25 cellular contexts compared by ENCODE assay signal in genomic region chr3:117600666-117601065, GRCh38.
DNase-seq lines count a peak whose midpoint lies in the region; ATAC-seq and TF ChIP-seq lines count a peak whose summit lies in the region.
"Had no signal": no experiment of that assay in that cellular context is flagged by ENCODE, and none has a peak within 500 bp of the region (broad histone marks: within the 10 kb centered on the region; RNA-seq: fewer than 3 reads in every experiment).

No MANE protein-coding gene starts in this region.

- H3K36me3 ChIP-seq in OCI-LY3 (replicated peaks; ENCODE audit: low read depth, low read length) (no peaks in the 10 kb centered on the region), WERI-Rb-1 (no peaks in the 10 kb centered on the region), spleen (no peaks in the 10 kb centered on the region)
- H3K36me3 ChIP-seq: MG63 had no signal

- peaks cover 6% of the 10 kb centered on the region for H3K9me3 Mint-ChIP-seq in glutamatergic neuron (ENCODE audit: unreplicated experiment)

- TF ChIP-seq POLR2A in spleen (IDR thresholded peaks at IDR 0.05), result no peak

- peaks cover 2% of the 10 kb centered on the region for H3K27me3 Mint-ChIP-seq in glutamatergic neuron (ENCODE audit: unreplicated experiment)
- H3K27me3 Mint-ChIP-seq: IgD-negative memory B cell had no signal

- H3K9ac ChIP-seq in OCI-LY3 (ENCODE audit: low read length), result no peak overlapping the region

- H3K9me3 ChIP-seq in OCI-LY3 (ENCODE audit: insufficient read depth, low read length) (no peaks in the 10 kb centered on the region), WERI-Rb-1 (ENCODE audit: severe bottlenecking) (no peaks in the 10 kb centered on the region), spleen (no peaks in the 10 kb centered on the region)
- H3K9me3 ChIP-seq: MG63 had no signal

- peak overlapping the region; percentile 66 for H3K27ac Mint-ChIP-seq in glutamatergic neuron (ENCODE audit: unreplicated experiment)
- H3K27ac Mint-ChIP-seq: IgD-negative memory B cell had no signal

- intact Hi-C loops in spleen (cut with DNase I; ENCODE audit: low total_unique reads), result no loop called here

- H3K4me3 Mint-ChIP-seq in glutamatergic neuron (ENCODE audit: unreplicated experiment), result peak overlapping the region; percentile 15
- H3K4me3 Mint-ChIP-seq: IgD-negative memory B cell had no signal

- WGBS in spleen, 5 donors, result 87 to 96% (median 93%) methylated on average over 4 of the region's 4 CpGs

- H3K4me3 ChIP-seq in OCI-LY3 (ENCODE audit: low read length) (0 out of 2 replicates have a peak overlapping the region, but pooled peaks have one; percentile 10), WERI-Rb-1 (ENCODE audit: low read depth, low read length) (no peak overlapping the region), spleen (no peak overlapping the region)
- H3K4me3 ChIP-seq: MG63, SK-N-MC had no signal

- H3K79me2 ChIP-seq in OCI-LY3 (ENCODE audit: low read length), result no peaks in the 10 kb centered on the region

- H3K27ac ChIP-seq in OCI-LY3 (ENCODE audit: low read length), result peak overlapping the region; percentile 70
- H3K27ac ChIP-seq in WERI-Rb-1, result no peak overlapping the region
- no peak overlapping the region for H3K27ac ChIP-seq in spleen
- H3K27ac ChIP-seq: 22Rv1, C4-2B, SK-N-MC had no signal

- H3K4me1 Mint-ChIP-seq in glutamatergic neuron (ENCODE audit: low read depth, unreplicated experiment), result peaks cover 62% of the 10 kb centered on the region
- H3K4me1 Mint-ChIP-seq: IgD-negative memory B cell had no signal

- no peak for ATAC-seq in GM21717 (IDR thresholded peaks at IDR 0.05; ENCODE audit: unreplicated experiment)

- peak; percentile 3 for DNase-seq in DMS53 (lab: John Stamatoyannopoulos, UW)
- DNase-seq in DMS53 treated with DMSO at 0.1 percent for 48 hours (lab: John Stamatoyannopoulos, UW; ENCODE audit: unreplicated experiment), result no peak
- no peak for DNase-seq in glutamatergic neuron
- no peak for DNase-seq in WERI-Rb-1
- DNase-seq in ecto neural progenitor cell (ENCODE audit: low spot score), result no peak
- DNase-seq in spleen, result no peak
- DNase-seq: AML-193; DMS79 treated with DMSO at 0.1 percent for 48 hours; GDM1; H7; Kasumi-1; MG63; NCI-H1092 treated with DMSO at 0.1 percent for 48 hours; NCI-H146; NCI-H2029 treated with DMSO at 0.1 percent for 48 hours; NCI-H2171; NCI-H69; NK-92 treated with Interleukin-12 subunit alpha and Interleukin-12 subunit beta, amount 100 ng/mL, for 24 hours; SHP77 had no signal

- no peaks in the 10 kb centered on the region for H4K20me1 ChIP-seq in OCI-LY3 (ENCODE audit: insufficient read depth, low read length)

- TF ChIP-seq CTCF in OCI-LY3 (IDR thresholded peaks at IDR 0.05; ENCODE audit: low read depth, low read length), result no peak
- no peak for TF ChIP-seq CTCF in glutamatergic neuron (IDR thresholded peaks at IDR 0.05; ENCODE audit: partially characterized antibody, unreplicated experiment)
- no peak for TF ChIP-seq CTCF in WERI-Rb-1 (IDR thresholded peaks at IDR 0.05; ENCODE audit: low read depth, low read length)
- TF ChIP-seq CTCF in spleen (IDR thresholded peaks at IDR 0.05 in 8 of 11, conservative IDR thresholded peaks at IDR 0.05 in 3 of 11), result no peak

- H3K27me3 ChIP-seq in OCI-LY3 (ENCODE audit: low read depth, low read length), result no peaks in the 10 kb centered on the region
- H3K27me3 ChIP-seq in WERI-Rb-1 (ENCODE audit: insufficient read depth, low read depth, severe bottlenecking), result peaks cover 38% of the 10 kb centered on the region
- H3K27me3 ChIP-seq in spleen (replicated peaks in 1 of 7), result no peaks in the 10 kb centered on the region
- H3K27me3 ChIP-seq: MG63 had no signal

- H2AFZ ChIP-seq in OCI-LY3 (ENCODE audit: low read depth, low read length), result no peak overlapping the region

- H3K4me1 ChIP-seq in OCI-LY3 (ENCODE audit: low read length) (peaks cover 58% of the 10 kb centered on the region), spleen (peaks cover 0 to 12% (median 5%) of the 10 kb centered on the region in 6 donors)

- no peaks in the 10 kb centered on the region for H3K36me3 Mint-ChIP-seq in glutamatergic neuron (ENCODE audit: unreplicated experiment)
- H3K36me3 Mint-ChIP-seq: IgD-negative memory B cell had no signal

- peak overlapping the region; percentile 58 for H3K4me2 ChIP-seq in OCI-LY3 (ENCODE audit: low read length)
